ENCODE assay signal across 37 cellular contexts in the genomic region with DNA sequence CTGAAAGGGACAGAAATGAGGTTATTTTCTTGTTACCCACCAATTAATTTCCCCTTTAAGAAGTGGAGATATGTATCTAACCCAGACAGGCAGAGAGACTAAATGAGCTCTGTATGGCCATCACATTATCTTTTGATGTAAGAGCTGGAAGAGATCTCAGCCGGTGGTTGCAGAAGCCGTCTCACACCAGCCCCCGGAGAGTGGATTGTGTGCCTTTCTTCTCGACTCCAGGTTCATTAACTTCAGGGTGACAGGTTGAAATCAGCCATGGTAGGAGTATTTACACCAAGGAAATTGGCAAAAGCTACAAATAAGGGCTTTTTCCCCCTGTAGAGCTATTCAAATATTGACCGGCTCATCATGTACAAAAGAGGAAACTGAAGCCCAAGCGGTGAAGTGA.
"Had no signal": no experiment of that assay in that cellular context is flagged by ENCODE, and none has a peak within 500 bp of the region (broad histone marks: within the 10 kb centered on the region; RNA-seq: fewer than 3 reads in every experiment).

No MANE protein-coding gene starts in this region.

- H3K4me1 Mint-ChIP-seq: activated B cell treated with CpG ODN at 0.5 μM for 24 hours; activated CD4-positive, alpha-beta T cell treated with anti-CD3 and anti-CD28 coated beads, Interleukin-2, amount 10 ng/mL, durations not matched to agents 24 days and 14 days; activated naive CD8-positive, alpha-beta T cell treated with anti-CD3 and anti-CD28 coated beads for 36 hours; activated T-helper 17 cell treated with anti-CD3 and anti-CD28 coated beads, Interleukin-2, amount 50 U/mL, for 72 hours had no signal

- H3K27me3 ChIP-seq: body of pancreas, brain microvascular endothelial cell had no signal

- H3K27ac Mint-ChIP-seq: activated B cell treated with CpG ODN at 0.5 μM for 24 hours; activated CD4-positive, alpha-beta memory T cell treated with anti-CD3 and anti-CD28 coated beads for 36 hours; activated CD4-positive, alpha-beta T cell treated with anti-CD3 and anti-CD28 coated beads, Interleukin-2, amount 10 ng/mL, durations not matched to agents 24 days and 14 days; activated CD8-positive, alpha-beta T cell treated with anti-CD3 and anti-CD28 coated beads for 36 hours; activated naive CD4-positive, alpha-beta T cell treated with anti-CD3 and anti-CD28 coated beads for 36 hours; activated naive CD4-positive, alpha-beta T cell treated with anti-CD3 and anti-CD28 coated beads, Interleukin-2, amount 50 U/mL, for 72 hours; activated naive CD8-positive, alpha-beta T cell treated with anti-CD3 and anti-CD28 coated beads for 36 hours; activated T-cell treated with anti-CD3 and anti-CD28 coated beads, Interleukin-2, amount 50 U/mL, for 72 hours; activated T-helper 1 cell treated with anti-CD3 and anti-CD28 coated beads, Interleukin-12 subunit alpha, Interleukin-12 subunit beta, Interleukin-2, Interleukin-4 antibody, amounts not matched to agents 30 ng/mL and 10 ng/mL and 1 ng/mL, durations not matched to agents 14 hours and 24 hours and 36 hours; activated T-helper 17 cell treated with anti-CD3 and anti-CD28 coated beads, Interleukin-2, amount 50 U/mL, for 72 hours; T-helper 1 cell treated with Interleukin-12 subunit alpha and Interleukin-12 subunit beta and Interleukin-4 antibody, amounts not matched to agents 30 μg/mL and 1 μg/mL, for 36 hours; T-helper 2 cell treated with Interferon-gamma antibody and Interleukin-4, amounts not matched to agents 5 μg/mL and 100 μg/mL, for 36 hours had no signal

- DNase-seq: activated B cell treated with CpG ODN at 0.5 μM for 24 hours; activated CD4-positive, alpha-beta memory T cell treated with anti-CD3 and anti-CD28 coated beads for 36 hours; activated CD4-positive, alpha-beta T cell treated with anti-CD3 and anti-CD28 coated beads for 4 hours; activated CD4-positive, alpha-beta T cell treated with anti-CD3 and anti-CD28 coated beads, Interleukin-2, amount 10 ng/mL, durations not matched to agents 24 days and 14 days; activated CD4-positive, alpha-beta T cell treated with anti-CD3 and anti-CD28 coated beads, Interleukin-2, amount 50 U/mL, for 1 hour; activated CD4-positive, alpha-beta T cell treated with anti-CD3 and anti-CD28 coated beads, Interleukin-2, amount 50 U/mL, for 4 hours; activated CD4-positive, CD25-positive, alpha-beta regulatory T cell treated with anti-CD3 and anti-CD28 coated beads, Interleukin-2, amount 50 U/mL, for 72 hours; activated CD8-positive, alpha-beta memory T cell treated with anti-CD3 and anti-CD28 coated beads, Interleukin-2, amount 50 U/mL, for 4 hours; activated CD8-positive, alpha-beta T cell treated with anti-CD3 and anti-CD28 coated beads for 36 hours; activated effector memory CD4-positive, alpha-beta T cell treated with anti-CD3 and anti-CD28 coated beads, Interleukin-2, amount 50 U/mL, for 16 hours; activated gamma-delta T cell treated with Interleukin-2 at 50 U/mL for 16 hours; activated naive CD4-positive, alpha-beta T cell; activated naive CD4-positive, alpha-beta T cell treated with anti-CD3 and anti-CD28 coated beads for 36 hours; activated naive CD4-positive, alpha-beta T cell treated with anti-CD3 and anti-CD28 coated beads, Interleukin-2, amount 50 U/mL, for 16 hours; activated naive CD8-positive, alpha-beta T cell treated with anti-CD3 and anti-CD28 coated beads for 36 hours; activated T-cell treated with anti-CD3 and anti-CD28 coated beads for 4 hours; activated T-cell treated with anti-CD3 and anti-CD28 coated beads, Interleukin-2, amount 50 U/mL, for 1 hour; activated T-cell treated with anti-CD3 and anti-CD28 coated beads, Interleukin-2, amount 50 U/mL, for 4 hours; activated T-cell treated with anti-CD3 and anti-CD28 coated beads, Interleukin-2, amount 50 U/mL, for 72 hours; adrenal gland; amniotic stem cell; aorta; body of pancreas; brain microvascular endothelial cell; central memory CD4-positive, alpha-beta T cell; T-helper 1 cell; T-helper 2 cell; T-helper 9 cell had no signal

- H3K4me3 ChIP-seq: adrenal gland, body of pancreas, breast epithelium had no signal

- FAIRE-seq: astrocyte, TTC549 had no signal

- H3K36me3 ChIP-seq: adrenal gland, brain microvascular endothelial cell, breast epithelium had no signal

- H3K27me3 Mint-ChIP-seq: activated CD4-positive, alpha-beta T cell treated with anti-CD3 and anti-CD28 coated beads, Interleukin-2, amount 10 ng/mL, durations not matched to agents 24 days and 14 days had no signal

- H3K36me3 Mint-ChIP-seq: activated CD4-positive, alpha-beta memory T cell treated with anti-CD3 and anti-CD28 coated beads for 36 hours; activated naive CD4-positive, alpha-beta T cell treated with anti-CD3 and anti-CD28 coated beads, Interleukin-2, amount 50 U/mL, for 72 hours; activated naive CD8-positive, alpha-beta T cell treated with anti-CD3 and anti-CD28 coated beads for 36 hours had no signal

- H3K9me3 ChIP-seq: adrenal gland, body of pancreas, breast epithelium had no signal

- H3K4me3 Mint-ChIP-seq: activated B cell treated with CpG ODN at 0.5 μM for 24 hours; activated CD4-positive, alpha-beta memory T cell treated with anti-CD3 and anti-CD28 coated beads for 36 hours; activated CD4-positive, alpha-beta T cell treated with anti-CD3 and anti-CD28 coated beads, Interleukin-2, amount 10 ng/mL, durations not matched to agents 24 days and 14 days; activated CD8-positive, alpha-beta T cell treated with anti-CD3 and anti-CD28 coated beads for 36 hours; activated naive CD4-positive, alpha-beta T cell treated with anti-CD3 and anti-CD28 coated beads for 36 hours; activated naive CD8-positive, alpha-beta T cell treated with anti-CD3 and anti-CD28 coated beads for 36 hours; activated T-cell treated with anti-CD3 and anti-CD28 coated beads, Interleukin-2, amount 50 U/mL, for 4 hours; activated T-cell treated with anti-CD3 and anti-CD28 coated beads, Interleukin-2, amount 50 U/mL, for 72 hours; activated T-helper 1 cell treated with anti-CD3 and anti-CD28 coated beads, Interleukin-12 subunit alpha, Interleukin-12 subunit beta, Interleukin-2, Interleukin-4 antibody, amounts not matched to agents 30 ng/mL and 10 ng/mL and 1 ng/mL, durations not matched to agents 14 hours and 24 hours and 36 hours; activated T-helper 17 cell treated with anti-CD3 and anti-CD28 coated beads, Interleukin-2, amount 50 U/mL, for 72 hours; T-helper 1 cell treated with Interleukin-12 subunit alpha and Interleukin-12 subunit beta and Interleukin-4 antibody, amounts not matched to agents 30 μg/mL and 1 μg/mL, for 36 hours; T-helper 2 cell treated with Interferon-gamma antibody and Interleukin-4, amounts not matched to agents 5 μg/mL and 100 μg/mL, for 36 hours had no signal

- H3K4me1 ChIP-seq: adrenal gland, body of pancreas, breast epithelium had no signal

- H3K9me3 Mint-ChIP-seq: activated CD4-positive, alpha-beta memory T cell treated with anti-CD3 and anti-CD28 coated beads for 36 hours; activated CD4-positive, alpha-beta T cell treated with anti-CD3 and anti-CD28 coated beads, Interleukin-2, amount 10 ng/mL, durations not matched to agents 24 days and 14 days; activated CD8-positive, alpha-beta T cell treated with anti-CD3 and anti-CD28 coated beads for 36 hours; activated T-helper 1 cell treated with anti-CD3 and anti-CD28 coated beads, Interleukin-12 subunit alpha, Interleukin-12 subunit beta, Interleukin-2, Interleukin-4 antibody, amounts not matched to agents 30 ng/mL and 10 ng/mL and 1 ng/mL, durations not matched to agents 14 hours and 24 hours and 36 hours; T-helper 1 cell treated with Interleukin-12 subunit alpha and Interleukin-12 subunit beta and Interleukin-4 antibody, amounts not matched to agents 30 μg/mL and 1 μg/mL, for 36 hours; T-helper 2 cell treated with Interferon-gamma antibody and Interleukin-4, amounts not matched to agents 5 μg/mL and 100 μg/mL, for 36 hours had no signal

- H3K27ac ChIP-seq: adrenal gland, body of pancreas, brain microvascular endothelial cell, breast epithelium, VCaP had no signal
